ENCODE assay signal across 9 cellular contexts in the genomic region with DNA sequence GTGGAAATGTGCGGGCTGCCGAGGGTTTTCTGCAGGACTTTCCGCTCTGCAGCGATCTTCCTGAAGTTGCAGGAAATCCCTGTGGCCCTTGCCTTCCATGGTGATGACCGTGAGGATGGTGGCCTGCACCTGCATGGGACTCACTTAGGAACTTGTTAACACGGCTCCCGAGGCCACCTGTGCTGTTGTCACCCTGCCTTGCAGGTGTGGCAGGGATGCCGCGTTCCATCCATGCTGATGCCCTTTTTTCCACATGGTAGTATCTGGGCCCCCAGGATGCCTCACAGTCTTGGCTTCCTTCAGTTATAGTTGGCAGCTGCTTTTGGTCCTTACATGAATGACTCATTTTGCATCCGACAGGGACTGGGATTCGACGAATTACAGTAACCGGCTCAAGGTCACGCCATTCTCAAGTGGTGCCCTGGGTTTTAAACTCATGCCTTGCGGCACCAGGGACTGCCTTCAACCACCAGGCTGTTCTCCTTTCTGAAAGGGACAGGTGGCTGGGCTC. TPM values are rescaled to one million over a fixed set of nuclear protein-coding genes. Genes with fewer than 3 reads are reported as not detected.
DNase-seq lines count a peak whose midpoint lies in the region; TF ChIP-seq lines count a peak whose summit lies in the region.
"Had no signal": no experiment of that assay in that cellular context is flagged by ENCODE, and none has a peak within 500 bp of the region (broad histone marks: within the 10 kb centered on the region; RNA-seq: fewer than 3 reads in every experiment).

No MANE protein-coding gene starts in this region.

- H3K4me3 ChIP-seq in HEK293 (ENCODE audit: low read depth, low read length) = no peak overlapping the region
- H3K4me3 ChIP-seq in adrenal gland = no peak overlapping the region
- H3K4me3 ChIP-seq in foreskin fibroblast (ENCODE audit: low read depth in 1 of 2, low read length in 2 of 2) = no peak overlapping the region
- H3K4me3 ChIP-seq in smooth muscle cell = no peak overlapping the region

- H3K79me2 ChIP-seq in smooth muscle cell (ENCODE audit: low read depth) = peaks cover 22% of the 10 kb centered on the region

- POLR2A ChIA-PET in HEK293 (lab: Yijun Ruan, JAX) = no interaction called here

- no peaks in the 10 kb centered on the region for H3F3A ChIP-seq in smooth muscle cell (ENCODE audit: low read depth)

- no peak overlapping the region for H3K4me2 ChIP-seq in smooth muscle cell

- no peaks in the 10 kb centered on the region for H4K20me1 ChIP-seq in smooth muscle cell (ENCODE audit: low read depth)

- H2AFZ ChIP-seq in smooth muscle cell (ENCODE audit: low read depth) = no peak overlapping the region

- DNase-seq in adrenal gland = peak in 6 of 7 donors; percentile 65 to 79 (median 76)
- peak; percentile 37 to 66 for DNase-seq in foreskin fibroblast
- DNase-seq in smooth muscle cell (lab: John Stamatoyannopoulos, UW; ENCODE audit: unreplicated experiment) = no peak
- DNase-seq in glomerular visceral epithelial cell (ENCODE audit: extremely low spot score) = no peak
- DNase-seq in NCI-H187 (lab: John Stamatoyannopoulos, UW) = no peak
- no peak for DNase-seq in mesenteric fat pad (ENCODE audit: low spot score)
- DNase-seq in effector CD4-positive, alpha-beta T cell = no peak
- DNase-seq: SW 1271 had no signal

- H3K9me3 ChIP-seq in HEK293 (ENCODE audit: control insufficient read depth, insufficient read depth, low read depth, low read length) (no peaks in the 10 kb centered on the region), adrenal gland (replicated peaks in 1 of 3) (no peaks in the 10 kb centered on the region), smooth muscle cell (replicated peaks; ENCODE audit: low read depth) (no peaks in the 10 kb centered on the region)

- H3K27ac ChIP-seq in HEK293 (ENCODE audit: extremely low read depth, low read depth, low read length) (no peak overlapping the region), adrenal gland (peak overlapping the region in 2 of 5 donors; percentile 7 to 64), smooth muscle cell (ENCODE audit: low read depth) (peak overlapping the region; percentile 24)

- H3K27me3 ChIP-seq in adrenal gland = no peaks in the 10 kb centered on the region
- H3K27me3 ChIP-seq in smooth muscle cell (ENCODE audit: low read depth) = no peaks in the 10 kb centered on the region

- intact Hi-C loops in adrenal gland (cut with DNase I) = no loop called here

- CTCF ChIA-PET in HEK293 (lab: Yijun Ruan, JAX) = no interaction called here

- H3K36me3 ChIP-seq in HEK293 (ENCODE audit: control insufficient read depth in 2 of 2, insufficient read depth in 1 of 2, low read length in 2 of 2) (peaks cover 0 to 23% of the 10 kb centered on the region in 2 experiments; a peak in 1 of 3 replicates), adrenal gland (replicated peaks in 1 of 2) (no peaks in the 10 kb centered on the region), smooth muscle cell (ENCODE audit: low read depth) (no peaks in the 10 kb centered on the region)

- TF ChIP-seq CTCF in HEK293 (tag by site-specific recombination; IDR thresholded peaks at IDR 0.05) (no peak), adrenal gland (IDR thresholded peaks at IDR 0.05) (peak in 1 of 6 experiments; percentile 9), foreskin fibroblast (IDR thresholded peaks at IDR 0.05; ENCODE audit: low read depth, low read length) (no peak), smooth muscle cell (IDR thresholded peaks at IDR 0.05; ENCODE audit: borderline replicate concordance, insufficient read depth, poor library complexity, severe bottlenecking) (no peak)

- H3K9ac ChIP-seq in smooth muscle cell (ENCODE audit: low read depth) = no peak overlapping the region

- H3K4me1 ChIP-seq in HEK293 (ENCODE audit: control insufficient read depth, insufficient read depth, low read length) = no peaks in the 10 kb centered on the region
- peaks cover 0 to 12% of the 10 kb centered on the region in 2 donors for H3K4me1 ChIP-seq in adrenal gland (replicated peaks in 1 of 2)
- no peaks in the 10 kb centered on the region for H3K4me1 ChIP-seq in smooth muscle cell (ENCODE audit: low read depth)

- 58 to 64% (median 61%) methylated on average over 12 to 15 of the region's 15 CpGs for WGBS in adrenal gland, 4 donors
- WGBS in smooth muscle cell (ENCODE audit: low lambda C conversion rate) = 73% methylated on average over 15 of the region's 15 CpGs

- no peak for TF ChIP-seq POLR2A in adrenal gland (IDR thresholded peaks at IDR 0.05)

TF ChIP-seq in HEK293, 187 proteins besides CTCF, POLR2A, EP300 and RAD21:
- TF ChIP-seq, protein P1, sequence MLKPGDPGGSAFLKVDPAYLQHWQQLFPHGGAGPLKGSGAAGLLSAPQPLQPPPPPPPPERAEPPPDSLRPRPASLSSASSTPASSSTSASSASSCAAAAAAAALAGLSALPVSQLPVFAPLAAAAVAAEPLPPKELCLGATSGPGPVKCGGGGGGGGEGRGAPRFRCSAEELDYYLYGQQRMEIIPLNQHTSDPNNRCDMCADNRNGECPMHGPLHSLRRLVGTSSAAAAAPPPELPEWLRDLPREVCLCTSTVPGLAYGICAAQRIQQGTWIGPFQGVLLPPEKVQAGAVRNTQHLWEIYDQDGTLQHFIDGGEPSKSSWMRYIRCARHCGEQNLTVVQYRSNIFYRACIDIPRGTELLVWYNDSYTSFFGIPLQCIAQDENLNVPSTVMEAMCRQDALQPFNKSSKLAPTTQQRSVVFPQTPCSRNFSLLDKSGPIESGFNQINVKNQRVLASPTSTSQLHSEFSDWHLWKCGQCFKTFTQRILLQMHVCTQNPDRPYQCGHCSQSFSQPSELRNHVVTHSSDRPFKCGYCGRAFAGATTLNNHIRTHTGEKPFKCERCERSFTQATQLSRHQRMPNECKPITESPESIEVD (tag by site-specific recombination; IDR thresholded peaks at IDR 0.05) = no peak
- TF ChIP-seq, protein P2, sequence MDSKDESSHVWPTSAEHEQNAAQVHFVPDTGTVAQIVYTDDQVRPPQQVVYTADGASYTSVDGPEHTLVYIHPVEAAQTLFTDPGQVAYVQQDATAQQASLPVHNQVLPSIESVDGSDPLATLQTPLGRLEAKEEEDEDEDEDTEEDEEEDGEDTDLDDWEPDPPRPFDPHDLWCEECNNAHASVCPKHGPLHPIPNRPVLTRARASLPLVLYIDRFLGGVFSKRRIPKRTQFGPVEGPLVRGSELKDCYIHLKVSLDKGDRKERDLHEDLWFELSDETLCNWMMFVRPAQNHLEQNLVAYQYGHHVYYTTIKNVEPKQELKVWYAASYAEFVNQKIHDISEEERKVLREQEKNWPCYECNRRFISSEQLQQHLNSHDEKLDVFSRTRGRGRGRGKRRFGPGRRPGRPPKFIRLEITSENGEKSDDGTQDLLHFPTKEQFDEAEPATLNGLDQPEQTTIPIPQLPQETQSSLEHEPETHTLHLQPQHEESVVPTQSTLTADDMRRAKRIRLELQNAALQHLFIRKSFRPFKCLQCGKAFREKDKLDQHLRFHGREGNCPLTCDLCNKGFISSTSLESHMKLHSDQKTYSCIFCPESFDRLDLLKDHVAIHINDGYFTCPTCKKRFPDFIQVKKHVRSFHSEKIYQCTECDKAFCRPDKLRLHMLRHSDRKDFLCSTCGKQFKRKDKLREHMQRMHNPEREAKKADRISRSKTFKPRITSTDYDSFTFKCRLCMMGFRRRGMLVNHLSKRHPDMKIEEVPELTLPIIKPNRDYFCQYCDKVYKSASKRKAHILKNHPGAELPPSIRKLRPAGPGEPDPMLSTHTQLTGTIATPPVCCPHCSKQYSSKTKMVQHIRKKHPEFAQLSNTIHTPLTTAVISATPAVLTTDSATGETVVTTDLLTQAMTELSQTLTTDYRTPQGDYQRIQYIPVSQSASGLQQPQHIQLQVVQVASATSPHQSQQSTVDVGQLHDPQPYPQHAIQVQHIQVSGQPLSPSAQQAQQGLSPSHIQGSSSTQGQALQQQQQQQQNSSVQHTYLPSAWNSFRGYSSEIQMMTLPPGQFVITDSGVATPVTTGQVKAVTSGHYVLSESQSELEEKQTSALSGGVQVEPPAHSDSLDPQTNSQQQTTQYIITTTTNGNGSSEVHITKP (tag by site-specific recombination; IDR thresholded peaks at IDR 0.05) = 0 out of 2 replicates have a peak, but pooled peaks have one; percentile 10
- no peak for TF ChIP-seq ZNF596 (tag by site-specific recombination; IDR thresholded peaks at IDR 0.05)
- TF ChIP-seq, protein P3, sequence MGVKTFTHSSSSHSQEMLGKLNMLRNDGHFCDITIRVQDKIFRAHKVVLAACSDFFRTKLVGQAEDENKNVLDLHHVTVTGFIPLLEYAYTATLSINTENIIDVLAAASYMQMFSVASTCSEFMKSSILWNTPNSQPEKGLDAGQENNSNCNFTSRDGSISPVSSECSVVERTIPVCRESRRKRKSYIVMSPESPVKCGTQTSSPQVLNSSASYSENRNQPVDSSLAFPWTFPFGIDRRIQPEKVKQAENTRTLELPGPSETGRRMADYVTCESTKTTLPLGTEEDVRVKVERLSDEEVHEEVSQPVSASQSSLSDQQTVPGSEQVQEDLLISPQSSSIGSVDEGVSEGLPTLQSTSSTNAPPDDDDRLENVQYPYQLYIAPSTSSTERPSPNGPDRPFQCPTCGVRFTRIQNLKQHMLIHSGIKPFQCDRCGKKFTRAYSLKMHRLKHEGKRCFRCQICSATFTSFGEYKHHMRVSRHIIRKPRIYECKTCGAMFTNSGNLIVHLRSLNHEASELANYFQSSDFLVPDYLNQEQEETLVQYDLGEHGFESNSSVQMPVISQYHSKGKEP (tag by site-specific recombination; IDR thresholded peaks at IDR 0.05) = no peak
TF ChIP-seq in HEK293: peak in this region for 1.

RNA-seq across cellular contexts. Expression of a gene that starts 37.2 kb away (rescaled TPM):
- total RNA-seq in adrenal gland = 10 to 100 TPM; 10.1 to 20.5 (median 16.1) TPM
- polyA plus RNA-seq in adrenal gland = 1 to 10 TPM; 5.9 to 6.8 (median 6.6) TPM
- 6.1 TPM in 2 replicates for total RNA-seq in smooth muscle cell
- 6.0 and 11.5 TPM in 2 replicates for polyA plus RNA-seq in smooth muscle cell
- total RNA-seq in mesenteric fat pad = 7.5 TPM

Comparison
In these comparisons a context has a peak if more than half of its experiments do, and no peak if none do; other contexts are left out.
1. DNase-seq: peak in adrenal gland (6 of 7) and foreskin fibroblast (2 of 2); none in smooth muscle cell (single experiment), glomerular visceral epithelial cell (single experiment), NCI-H187 (0 of 2), mesenteric fat pad (single experiment) and effector CD4-positive, alpha-beta T cell (single experiment).